In the genomic region with DNA sequence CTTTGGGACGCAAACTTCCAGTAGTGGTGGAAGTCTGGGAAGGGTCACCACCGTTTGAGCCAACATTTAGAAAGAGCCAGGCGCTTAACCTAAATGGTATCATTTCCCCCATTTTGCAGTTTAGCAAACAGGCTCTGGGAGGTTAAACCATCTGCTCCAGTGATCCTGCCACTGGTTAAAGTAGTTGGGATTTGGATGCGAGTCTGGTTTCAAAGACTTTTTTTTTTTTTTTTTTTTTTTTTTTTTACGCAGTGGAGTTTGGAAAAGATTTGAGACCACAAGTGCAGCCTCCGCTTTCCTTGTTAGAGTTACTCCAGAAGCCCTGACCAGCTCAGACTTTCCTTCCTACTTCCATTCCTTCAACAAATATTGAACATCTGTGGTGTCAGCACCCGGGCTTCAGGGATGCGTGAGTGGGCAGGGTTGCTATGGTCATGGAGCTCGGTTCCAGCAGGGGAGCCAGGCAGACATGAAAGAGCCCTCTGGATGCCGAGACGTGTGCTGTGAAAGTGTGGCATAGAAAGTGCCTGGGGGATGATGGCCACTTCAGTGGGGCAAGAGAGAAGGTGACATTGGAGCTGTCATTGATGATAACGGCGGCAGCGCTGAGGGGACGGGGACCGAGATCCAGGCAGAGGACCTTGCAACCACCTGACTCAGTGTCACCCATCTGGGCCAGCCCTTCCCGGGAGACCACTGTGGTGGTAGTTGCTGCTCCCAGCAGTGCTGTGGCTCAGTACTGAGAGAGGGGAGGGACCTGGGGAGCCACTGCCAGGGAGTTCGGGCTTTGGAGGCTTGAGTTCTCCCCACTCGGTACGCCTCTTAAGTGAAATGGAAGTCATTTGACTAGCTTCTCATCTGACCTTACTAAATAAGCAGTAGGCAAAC, we compare ENCODE assay signal across 8 cellular contexts. TPM values are rescaled to one million over a fixed set of nuclear protein-coding genes. Genes with fewer than 3 reads are reported as not detected.
DNase-seq lines count a peak whose midpoint lies in the region; ATAC-seq and TF ChIP-seq lines count a peak whose summit lies in the region.

No MANE protein-coding gene starts in this region.

- H3K4me3 ChIP-seq in CD4-positive, CD25-positive, alpha-beta regulatory T cell (ENCODE audit: low read depth, low read length) = peak overlapping the region; percentile 98
- H3K4me3 ChIP-seq in HCT116 (replicated peaks in 1 of 2; ENCODE audit: low read depth in 1 of 2, low read length in 2 of 2) = peak overlapping the region; percentile 59 to 72
- peak overlapping the region; percentile 71 to 87 for H3K4me3 ChIP-seq in esophagus (ENCODE audit: low read depth in 1 of 2, low read length in 2 of 2)

- no peak for TF ChIP-seq CTCF in HCT116 (IDR thresholded peaks at IDR 0.05 in 2 of 3, conservative IDR thresholded peaks at IDR 0.05 in 1 of 3; ENCODE audit: borderline replicate concordance in 1 of 3, insufficient read depth in 1 of 3, low read depth in 2 of 3, low read length in 2 of 3)

- CTCF ChIA-PET in HCT116 (lab: Charles Lee) = no interaction called here

- peak overlapping the region; percentile 93 to 99 (median 96) for H3K4me3 Mint-ChIP-seq in CD4-positive, CD25-positive, alpha-beta regulatory T cell
- peak overlapping the region; percentile 91 to 97 (median 96) for H3K4me3 Mint-ChIP-seq in naive thymus-derived CD8-positive, alpha-beta T cell

- no peaks in the 10 kb centered on the region for H3K36me3 ChIP-seq in CD4-positive, CD25-positive, alpha-beta regulatory T cell (ENCODE audit: control insufficient read depth, insufficient read depth, low read length)
- H3K36me3 ChIP-seq in HCT116 (ENCODE audit: control insufficient read depth in 1 of 2, insufficient read depth in 2 of 2, low read length in 2 of 2) (no peaks in the 10 kb centered on the region), esophagus (ENCODE audit: control insufficient read depth in 2 of 2, insufficient read depth in 2 of 2, low read length in 1 of 2) (no peaks in the 10 kb centered on the region)

- H3K4me1 ChIP-seq in CD4-positive, CD25-positive, alpha-beta regulatory T cell (ENCODE audit: control insufficient read depth, insufficient read depth, low read length, poor library complexity, severe bottlenecking) = peaks cover 24% of the 10 kb centered on the region
- peaks cover 5 to 33% of the 10 kb centered on the region in 2 experiments; a peak in 3 of 4 replicates for H3K4me1 ChIP-seq in HCT116 (ENCODE audit: control insufficient read depth in 1 of 2, insufficient read depth in 2 of 2, low read length in 2 of 2)
- H3K4me1 ChIP-seq in esophagus (ENCODE audit: control insufficient read depth in 2 of 2, insufficient read depth in 2 of 2, low read length in 1 of 2) = peaks cover 3 to 4% of the 10 kb centered on the region in 2 donors

- DNase-seq in CD4-positive, CD25-positive, alpha-beta regulatory T cell = peak in 1 of 3 donors; percentile 8
- DNase-seq in HCT116 (ENCODE audit: low read depth, low spot score) = no peak
- DNase-seq in naive thymus-derived CD8-positive, alpha-beta T cell = no peak

- peak overlapping the region; percentile 57 for H2AFZ ChIP-seq in HCT116 (ENCODE audit: low read depth, low read length, poor library complexity, severe bottlenecking)

- BruUV-seq in HCT116 (replicated peaks; lab: Mats Ljungman, UMichigan) = TSS peak; percentile 85

- peaks cover 5% of the 10 kb centered on the region for H3K36me3 Mint-ChIP-seq in CD4-positive, CD25-positive, alpha-beta regulatory T cell
- peaks cover 0 to 4% (median 0%) of the 10 kb centered on the region in 3 donors for H3K36me3 Mint-ChIP-seq in naive thymus-derived CD8-positive, alpha-beta T cell

- TF ChIP-seq RAD21 in HCT116 (IDR thresholded peaks at IDR 0.05; ENCODE audit: low read depth) = no peak

- peak overlapping the region; percentile 80 for H3K9ac ChIP-seq in HCT116 (ENCODE audit: low read length)

- H3K27me3 ChIP-seq in CD4-positive, CD25-positive, alpha-beta regulatory T cell (ENCODE audit: control insufficient read depth, insufficient read depth, low read length) = no peaks in the 10 kb centered on the region
- H3K27me3 ChIP-seq in HCT116 (ENCODE audit: insufficient read depth, low read length) = no peaks in the 10 kb centered on the region
- peaks cover 0 to 1% of the 10 kb centered on the region in 2 donors for H3K27me3 ChIP-seq in esophagus (ENCODE audit: control insufficient read depth in 1 of 2, insufficient read depth in 2 of 2, low read length in 2 of 2)

- no peaks in the 10 kb centered on the region for H3K9me2 ChIP-seq in HCT116 (ENCODE audit: insufficient read depth)

- H3K4me1 Mint-ChIP-seq in CD4-positive, CD25-positive, alpha-beta regulatory T cell = peaks cover 7 to 32% (median 17%) of the 10 kb centered on the region in 4 donors
- peaks cover 16 to 39% (median 32%) of the 10 kb centered on the region in 4 donors for H3K4me1 Mint-ChIP-seq in naive thymus-derived CD8-positive, alpha-beta T cell

- peak overlapping the region; percentile 94 to 99 (median 97) for H3K27ac Mint-ChIP-seq in CD4-positive, CD25-positive, alpha-beta regulatory T cell
- peak overlapping the region; percentile 96 to 100 (median 98) for H3K27ac Mint-ChIP-seq in naive thymus-derived CD8-positive, alpha-beta T cell

- no peak for ATAC-seq in CD4-positive, CD25-positive, alpha-beta regulatory T cell (ENCODE audit: low read depth in 2 of 2)
- no peak for ATAC-seq in HCT116
- ATAC-seq in SK-N-SH treated with all-trans-retinoic acid at 6 μM for 48 hours = peak; percentile 63; the same call in 2 of the 3 replicates
- ATAC-seq in naive thymus-derived CD8-positive, alpha-beta T cell = no peak
- no peak for ATAC-seq in HG03378 (IDR thresholded peaks at IDR 0.05; ENCODE audit: unreplicated experiment)
- ATAC-seq in HG03520 (IDR thresholded peaks at IDR 0.05; ENCODE audit: unreplicated experiment) = no peak
- ATAC-seq in GM21515 (IDR thresholded peaks at IDR 0.05; ENCODE audit: unreplicated experiment) = no peak

- POLR2A ChIA-PET in HCT116 (lab: Charles Lee) = no interaction called here
- POLR2A ChIA-PET in naive thymus-derived CD8-positive, alpha-beta T cell (lab: Charles Lee) = interaction anchor here (0.6 to 2.6 kb wide), 9 partner anchors 42 to 437 kb away, joined by 3 to 12 read pairs (median 4); a partner anchor contains a TSS

- peak overlapping the region; percentile 93 for H3K27ac ChIP-seq in CD4-positive, CD25-positive, alpha-beta regulatory T cell (ENCODE audit: insufficient read depth, low read length, poor library complexity, severe bottlenecking)
- H3K27ac ChIP-seq in HCT116 (ENCODE audit: low read depth, low read length) (peak overlapping the region; percentile 47; the same call in 1 of the 2 replicates), esophagus (ENCODE audit: low read depth in 2 of 2, low read length in 1 of 2) (peak overlapping the region; percentile 86 to 94)

- H3K27me3 Mint-ChIP-seq in CD4-positive, CD25-positive, alpha-beta regulatory T cell = peaks cover 41% of the 10 kb centered on the region
- H3K27me3 Mint-ChIP-seq in naive thymus-derived CD8-positive, alpha-beta T cell = peaks cover 2 to 8% (median 5%) of the 10 kb centered on the region in 5 donors

- H4K20me1 ChIP-seq in HCT116 (ENCODE audit: insufficient read depth) = no peaks in the 10 kb centered on the region

- intact Hi-C loops in HCT116 (cut with micrococcal nuclease) = no loop called here

- 10 to 11% methylated on average over 20 of the region's 20 CpGs for WGBS in esophagus, 2 donors

- peak overlapping the region; percentile 98 for H3K4me2 ChIP-seq in HCT116 (ENCODE audit: low read length)

- peaks cover 0 to 5% (median 0%) of the 10 kb centered on the region in 7 donors for H3K9me3 Mint-ChIP-seq in CD4-positive, CD25-positive, alpha-beta regulatory T cell
- peaks cover 0 to 4% (median 2%) of the 10 kb centered on the region in 9 donors for H3K9me3 Mint-ChIP-seq in naive thymus-derived CD8-positive, alpha-beta T cell

- no peaks in the 10 kb centered on the region for H3K79me2 ChIP-seq in HCT116 (ENCODE audit: insufficient read depth, low read length)

- RAD21 ChIA-PET in HCT116 (lab: Charles Lee; ENCODE audit: low non-redundant PET in 1 of 2, low total read pairs in 2 of 2, uncharacterized antibody in 2 of 2, unreplicated experiment in 2 of 2) = no interaction called here

- H3K9me3 ChIP-seq in CD4-positive, CD25-positive, alpha-beta regulatory T cell (ENCODE audit: control insufficient read depth in 2 of 2, low read length in 2 of 2) = no peaks in the 10 kb centered on the region
- H3K9me3 ChIP-seq in HCT116 (ENCODE audit: control insufficient read depth in 1 of 2, insufficient read depth in 1 of 2, low read depth in 1 of 2, low read length in 2 of 2) (no peaks in the 10 kb centered on the region), esophagus (ENCODE audit: control insufficient read depth in 2 of 2, insufficient read depth in 1 of 2, low read depth in 1 of 2, low read length in 1 of 2) (no peaks in the 10 kb centered on the region)

- TF ChIP-seq POLR2A in HCT116 (IDR thresholded peaks at IDR 0.05; ENCODE audit: borderline replicate concordance, extremely low read depth, insufficient read depth, insufficient read length) = no peak

TF ChIP-seq in HCT116, 20 proteins besides CTCF, POLR2A, EP300 and RAD21 (continues in another document):
- TF ChIP-seq YY1 (IDR thresholded peaks at IDR 0.05; ENCODE audit: extremely low read depth, insufficient replicate concordance, low read depth, low read length) (no peak), FOSL1 (IDR thresholded peaks at IDR 0.05; ENCODE audit: low read depth) (no peak)
- TF ChIP-seq, protein P1, sequence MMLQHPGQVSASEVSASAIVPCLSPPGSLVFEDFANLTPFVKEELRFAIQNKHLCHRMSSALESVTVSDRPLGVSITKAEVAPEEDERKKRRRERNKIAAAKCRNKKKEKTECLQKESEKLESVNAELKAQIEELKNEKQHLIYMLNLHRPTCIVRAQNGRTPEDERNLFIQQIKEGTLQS (IDR thresholded peaks at IDR 0.05) = no peak

TF ChIP-seq in SK-N-SH treated with all-trans-retinoic acid at 6 μM for 48 hours, 23 proteins besides CTCF, POLR2A, EP300 and RAD21:
- peak; percentile 75 for TF ChIP-seq ZNF70 (CRISPR knock-in tag; IDR thresholded peaks at IDR 0.05)
- TF ChIP-seq RARB (CRISPR knock-in tag; IDR thresholded peaks at IDR 0.05) = no peak

RNA-seq across cellular contexts. Expression of a gene that starts 1.1 kb away (rescaled TPM):
- not detected for total RNA-seq in CD4-positive, CD25-positive, alpha-beta regulatory T cell
- polyA plus RNA-seq in CD4-positive, CD25-positive, alpha-beta regulatory T cell = not detected
- not detected for total RNA-seq in HCT116 (2021; ENCODE audit: unreplicated experiment)
- not detected in 2 replicates for polyA plus RNA-seq in HCT116 (2012)
- not detected for polyA plus RNA-seq in esophagus
- not detected for total RNA-seq in naive thymus-derived CD8-positive, alpha-beta T cell
- polyA plus RNA-seq in naive thymus-derived CD8-positive, alpha-beta T cell = not detected

RNA-seq across cellular contexts. Expression of a gene that starts 15.7 kb away (rescaled TPM):
- 2.5 TPM for total RNA-seq in CD4-positive, CD25-positive, alpha-beta regulatory T cell
- polyA plus RNA-seq in CD4-positive, CD25-positive, alpha-beta regulatory T cell = not detected
- 0.81 TPM for total RNA-seq in HCT116 (2021; ENCODE audit: unreplicated experiment)
- polyA plus RNA-seq in HCT116 (2012) = 0.29 and 0.39 TPM in 2 replicates
- polyA plus RNA-seq in esophagus = under 1 TPM; 0.12 to 0.16 TPM
- total RNA-seq in naive thymus-derived CD8-positive, alpha-beta T cell = 1 to 10 TPM; 1.0 to 1.4 TPM
- polyA plus RNA-seq in naive thymus-derived CD8-positive, alpha-beta T cell = under 1 TPM in 1 of 3 donors, not detected in 2; 0.05 TPM
